In the genomic region with DNA sequence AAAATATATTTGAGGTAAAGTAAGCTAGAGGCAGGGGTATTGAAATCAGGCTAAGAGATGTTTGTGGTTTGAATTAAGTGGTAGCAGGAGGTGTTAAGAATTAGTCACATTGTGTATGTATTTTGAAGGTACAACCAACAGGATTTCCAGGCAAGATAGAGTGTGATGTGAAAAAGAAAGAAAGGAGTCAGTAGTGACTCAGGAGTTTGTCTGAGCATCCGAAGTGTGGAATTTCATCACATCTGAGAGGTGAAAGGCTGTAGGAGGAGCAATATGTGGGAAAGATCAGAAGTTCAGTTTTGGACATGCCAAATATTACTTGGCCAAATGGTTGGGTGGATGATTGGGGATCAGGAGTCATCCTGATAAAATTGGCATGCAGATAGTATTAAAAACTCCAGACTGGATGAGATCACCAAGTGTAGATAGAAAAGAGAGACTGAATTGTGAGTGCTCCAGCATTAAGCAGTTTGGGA, we compare ENCODE assay signal across 8 cellular contexts. TPM values are rescaled to one million over a fixed set of nuclear protein-coding genes. Genes with fewer than 3 reads are reported as not detected.
DNase-seq lines count a peak whose midpoint lies in the region; ATAC-seq, FAIRE-seq and TF ChIP-seq lines count a peak whose summit lies in the region.

No MANE protein-coding gene starts in this region.

- ATAC-seq in K562 (peak; percentile 69), HepG2 (peak; percentile 70), GM19455 (IDR thresholded peaks at IDR 0.05; ENCODE audit: unreplicated experiment) (no peak)

- H3K27me3 Mint-ChIP-seq in CD14-positive monocyte (ENCODE audit: low read depth in 3 of 3), result peaks cover 0 to 2% (median 0%) of the 10 kb centered on the region in 3 donors

- H3K27ac ChIP-seq in AG04450 (ENCODE audit: low read depth, low read length), result peak overlapping the region; percentile 33
- peak overlapping the region; percentile 25; the same call in 1 of the 3 replicates for H3K27ac ChIP-seq in K562 (ENCODE audit: extremely low read depth, low read depth, low read length)
- H3K27ac ChIP-seq in HepG2 (ENCODE audit: extremely low read length, insufficient read depth, low read length), result peak overlapping the region; percentile 25

- H3K36me3 ChIP-seq in K562 (ENCODE audit: control insufficient read depth, insufficient read depth, low read length), result peaks cover 20% of the 10 kb centered on the region
- H3K36me3 ChIP-seq in HepG2 (replicated peaks in 1 of 2; ENCODE audit: control insufficient read depth in 1 of 2, insufficient read depth in 2 of 2, low read length in 2 of 2), result peaks cover 0 to 3% of the 10 kb centered on the region in 2 experiments; a peak in 2 of 5 replicates

- H3K79me2 ChIP-seq in K562 (ENCODE audit: control insufficient read depth, insufficient read depth, low read length), result peaks cover 100% of the 10 kb centered on the region
- peaks cover 99% of the 10 kb centered on the region for H3K79me2 ChIP-seq in HepG2 (ENCODE audit: insufficient read depth, low read length)

- H3K9me1 ChIP-seq in K562 (ENCODE audit: control insufficient read depth, insufficient read depth, low read length), result no peaks in the 10 kb centered on the region

- no peak overlapping the region for H3K4me3 Mint-ChIP-seq in CD14-positive monocyte

- in situ Hi-C loops in K562 (cut with MboI) (no loop called here), HepG2 (cut with HindIII; ENCODE audit: extremely low pct_ligation_motif_present, low pct_unique_long_range_greater_than_20kb) (no loop called here)

- H4K20me1 ChIP-seq in K562 (replicated peaks; ENCODE audit: control insufficient read depth, insufficient read depth, low read length), result peaks cover 33% of the 10 kb centered on the region
- H4K20me1 ChIP-seq in HepG2 (ENCODE audit: insufficient read depth, low read length), result peaks cover 98% of the 10 kb centered on the region

- H3K4me3 ChIP-seq in AG04450 (ENCODE audit: low read depth, low read length), result no peak overlapping the region
- H3K4me3 ChIP-seq in K562, result no peak overlapping the region
- no peak overlapping the region for H3K4me3 ChIP-seq in HepG2 (replicated peaks in 1 of 3; ENCODE audit: insufficient read depth in 1 of 3, low read depth in 2 of 3, low read length in 3 of 3)

- TF ChIP-seq CTCF in AG04450 (IDR thresholded peaks at IDR 0.05; ENCODE audit: low read depth, low read length), result no peak
- no peak for TF ChIP-seq CTCF in K562 (IDR thresholded peaks at IDR 0.05 in 2 of 3, conservative IDR thresholded peaks at IDR 0.05 in 1 of 3; ENCODE audit: insufficient read depth in 2 of 3, low read depth in 1 of 3, low read length in 3 of 3)
- no peak for TF ChIP-seq CTCF in HepG2 (CRISPR knock-in tag; IDR thresholded peaks at IDR 0.05)
- no peak for TF ChIP-seq CTCF in CD14-positive monocyte (IDR thresholded peaks at IDR 0.05)

- no peak overlapping the region for H2AFZ ChIP-seq in K562 (ENCODE audit: low read depth, low read length)
- no peak overlapping the region for H2AFZ ChIP-seq in HepG2 (ENCODE audit: low read length)

- TF ChIP-seq RAD21 in K562 (CRISPR knock-in tag; conservative IDR thresholded peaks at IDR 0.05 in 1 of 2, IDR thresholded peaks at IDR 0.05 in 1 of 2) (no peak), HepG2 (CRISPR knock-in tag; IDR thresholded peaks at IDR 0.05) (no peak)

- H3K4me1 Mint-ChIP-seq in CD14-positive monocyte, result peaks cover 31% of the 10 kb centered on the region

- BruUV-seq in K562 (replicated peaks; lab: Mats Ljungman, UMichigan) (no TSS peak), HepG2 (replicated peaks; lab: Mats Ljungman, UMichigan) (TSS peak; percentile 28)

- no peak for TF ChIP-seq EP300 in K562 (IDR thresholded peaks at IDR 0.05; ENCODE audit: low read length)
- TF ChIP-seq EP300 in HepG2 (IDR thresholded peaks at IDR 0.05; ENCODE audit: low read depth in 2 of 2, low read length in 2 of 2), result no peak
- TF ChIP-seq EP300 in HepG2 (CRISPR knock-in tag; IDR thresholded peaks at IDR 0.05; ENCODE audit: borderline replicate concordance), result no peak

- H3K27me3 ChIP-seq in AG04450 (ENCODE audit: control insufficient read depth, insufficient read depth, low read length) (no peaks in the 10 kb centered on the region), K562 (ENCODE audit: control insufficient read depth in 2 of 2, insufficient read depth in 2 of 2, low read length in 2 of 2) (no peaks in the 10 kb centered on the region), HepG2 (ENCODE audit: control insufficient read depth in 1 of 2, insufficient read depth in 2 of 2, low read length in 2 of 2) (no peaks in the 10 kb centered on the region)

- H3K9ac ChIP-seq in K562 (ENCODE audit: insufficient read depth in 1 of 2, low read depth in 2 of 2, low read length in 2 of 2), result no peak overlapping the region; a peak in 1 of 4 replicates
- no peak overlapping the region for H3K9ac ChIP-seq in HepG2 (ENCODE audit: insufficient read depth, low read depth, low read length)

- POLR2A ChIA-PET in AG04450 (lab: Yijun Ruan, JAX), result no interaction called here
- POLR2A ChIA-PET in K562 (lab: Yijun Ruan, JAX), result no interaction called here
- POLR2A ChIA-PET in HepG2 (lab: Yijun Ruan, JAX), result no interaction called here

- intact Hi-C loops in K562 (cut with micrococcal nuclease) (no loop called here), HepG2 (cut with micrococcal nuclease; ENCODE audit: unreplicated experiment) (loop anchor here (1.0 kb wide), 1 partner anchor 9 kb away; no protein-coding TSS in a partner anchor), CD14-positive monocyte (cut with micrococcal nuclease) (no loop called here)

- CTCF ChIA-PET in AG04450 (lab: Charles Lee), result interaction anchor here (1.0 kb wide), 1 partner anchor 31 kb away, joined by 3 read pairs; no protein-coding TSS in a partner anchor
- CTCF ChIA-PET in K562 (lab: Yijun Ruan, JAX; ENCODE audit: low intra/inter-chr PET ratio), result no interaction called here
- CTCF ChIA-PET in HepG2 (lab: Yijun Ruan, JAX; ENCODE audit: low intra/inter-chr PET ratio, low total read pairs), result no interaction called here

- peaks cover 9 to 10% of the 10 kb centered on the region in 2 experiments; a peak in 3 of 5 replicates for H3K4me1 ChIP-seq in K562 (replicated peaks in 1 of 2; ENCODE audit: control insufficient read depth in 2 of 2, insufficient read depth in 2 of 2, low read length in 2 of 2)
- peaks cover 78% of the 10 kb centered on the region for H3K4me1 ChIP-seq in HepG2 (ENCODE audit: insufficient read depth, low read length)

- no peak overlapping the region for H3K4me2 ChIP-seq in K562 (ENCODE audit: insufficient read depth, low read length)
- no peak overlapping the region for H3K4me2 ChIP-seq in HepG2 (ENCODE audit: low read depth, low read length)

- H3K9me3 ChIP-seq in AG04450 (ENCODE audit: control insufficient read depth, insufficient read depth, low read length), result no peaks in the 10 kb centered on the region
- 0 out of 2 replicates have a peak, but pooled peaks cover 3% of the 10 kb centered on the region for H3K9me3 ChIP-seq in K562 (replicated peaks; ENCODE audit: control insufficient read depth, insufficient read depth, low read depth, low read length)
- no peaks in the 10 kb centered on the region for H3K9me3 ChIP-seq in HepG2 (ENCODE audit: low read length)

- DNase-seq in AG04450 (ENCODE audit: low read depth, low spot score) (peak; percentile 41), HS-27A (ENCODE audit: low read depth) (peak; percentile 83), K562 (ENCODE audit: extremely low read depth in 1 of 4, low spot score in 3 of 4) (peak in 1 of 4 experiments; percentile 9), HepG2 (ENCODE audit: low spot score) (peak; percentile 53), islet precursor cell (no peak), NCI-H1105 (lab: John Stamatoyannopoulos, UW) (no peak), CD14-positive monocyte (ENCODE audit: low spot score) (no peak)

- 30% methylated on average over 1 of the region's 1 CpG for WGBS in K562 (ENCODE audit: insufficient coverage, low coverage, missing lambda C conversion rate)
- WGBS in HepG2 (ENCODE audit: low lambda C conversion rate), result 29% methylated on average over 1 of the region's 1 CpG

- TF ChIP-seq POLR2A in K562 (conservative IDR thresholded peaks at IDR 0.05), result no peak
- no peak for TF ChIP-seq POLR2A in HepG2 (IDR thresholded peaks at IDR 0.05; ENCODE audit: insufficient read depth in 1 of 2, low read depth in 2 of 2, low read length in 2 of 2)

- H3K9me3 Mint-ChIP-seq in CD14-positive monocyte, result peaks cover 0 to 1% (median 0%) of the 10 kb centered on the region in 7 donors

- FAIRE-seq in K562 (lab: Jason Lieb, UNC), result peak; percentile 15
- peak; percentile 82 for FAIRE-seq in HepG2 (lab: Jason Lieb, UNC)

- H3K27ac Mint-ChIP-seq in CD14-positive monocyte, result peak overlapping the region in 1 of 7 donors; percentile 27

- H3K36me3 Mint-ChIP-seq in CD14-positive monocyte, result peaks cover 4 to 19% of the 10 kb centered on the region in 2 donors

RNA-seq across cellular contexts. Expression of gene EBLN2, which starts 32.1 kb away (rescaled TPM):
- polyA plus RNA-seq in AG04450 (2011; rRNA removed) (2.1 and 3.2 TPM in 2 replicates), K562 (2011; rRNA removed) (2.4 and 2.5 TPM in 2 replicates), K562 (2014; fragmentation: Illumina TruSeq; extraction: Trizol) (1.6 and 1.8 TPM in 2 replicates), K562 (2014; fragmentation: Nextera tagmentation; extraction: Ambion mirVana) (1 to 10 TPM in 1 of 2 experiments, under 1 TPM in 1; 0.39 to 1.4 TPM), K562 (2014; rRNA removed) (1.6 and 1.8 TPM in 2 replicates), HepG2 (2011; rRNA removed) (2.6 and 3.3 TPM in 2 replicates), CD14-positive monocyte (under 1 TPM; 0.27 to 0.40 TPM)
- 8.3 and 9.3 TPM in 2 replicates for polyA minus RNA-seq in AG04450 (2011; rRNA and poly(A)+ RNA removed)
- total RNA-seq in K562 (2011; cell fraction: chromatin; rRNA removed; ENCODE audit: low replicate concordance), result 17.9 and 40.1 TPM in 2 replicates
- 7.8 and 12.0 TPM in 2 replicates for total RNA-seq in K562 (2011; cell fraction: nucleolus; rRNA removed)
- total RNA-seq in K562 (2011; cell fraction: nucleoplasm; rRNA removed), result 19.9 and 38.8 TPM in 2 replicates
- total RNA-seq in K562 (2014; rRNA removed) (2.4 and 2.5 TPM in 2 replicates), K562 (2014; rRNA removed; fragmentation: Illumina TruSeq; extraction: Trizol) (4.6 and 5.2 TPM in 2 replicates), K562 (2015; rRNA removed; fragmentation: Illumina TruSeq; extraction: Trizol) (3.8 TPM in 2 replicates), K562 (2021) (2.2 and 3.0 TPM in 2 replicates), HepG2 (2016; rRNA removed; fragmentation: Illumina TruSeq; extraction: Trizol) (1.3 and 8.3 TPM in 2 replicates)
- 0.25 and 0.49 TPM in 2 replicates for polyA plus RNA-seq in K562 (2011; cell fraction: cytosol; rRNA removed)
- 5.9 and 6.9 TPM in 2 replicates for polyA plus RNA-seq in K562 (2011; cell fraction: nucleus; rRNA removed)
- 0.78 and 1.1 TPM in 2 replicates for polyA plus RNA-seq in K562 (2012)
- polyA minus RNA-seq in K562 (2011; rRNA and poly(A)+ RNA removed), result 14.6 and 18.2 TPM in 2 replicates
- 3.1 TPM in 2 replicates for polyA minus RNA-seq in K562 (2011; cell fraction: cytosol; rRNA and poly(A)+ RNA removed)
- polyA minus RNA-seq in K562 (2011; cell fraction: nucleus; rRNA and poly(A)+ RNA removed), result 7.3 and 16.2 TPM in 2 replicates
- total RNA-seq in HepG2 (2016; cell fraction: cytosol; rRNA removed; fragmentation: Illumina TruSeq; extraction: Trizol; ENCODE audit: low read depth), result 3.8 and 3.9 TPM in 2 replicates
- 0.92 and 8.0 TPM in 2 replicates for total RNA-seq in HepG2 (2016; cell fraction: insoluble cytoplasmic fraction; rRNA removed; fragmentation: Illumina TruSeq; extraction: Trizol)
- 6.1 and 8.1 TPM in 2 replicates for total RNA-seq in HepG2 (2016; cell fraction: membrane; rRNA removed; fragmentation: Illumina TruSeq; extraction: Trizol)
- total RNA-seq in HepG2 (2016; cell fraction: nucleus; rRNA removed; fragmentation: Illumina TruSeq; extraction: Trizol), result 22.4 and 25.8 TPM in 2 replicates
- 0.21 and 0.36 TPM in 2 replicates for polyA plus RNA-seq in HepG2 (2011; cell fraction: cytosol; rRNA removed)
- polyA plus RNA-seq in HepG2 (2011; cell fraction: nucleus; rRNA removed), result 8.2 and 8.5 TPM in 2 replicates
- polyA plus RNA-seq in HepG2 (2012), result 1.7 and 1.9 TPM in 2 replicates
- not detected in 2 replicates for polyA plus RNA-seq in HepG2 (2016; cell fraction: cytosol; fragmentation: Illumina TruSeq; extraction: Trizol; ENCODE audit: low read depth)
- polyA plus RNA-seq in HepG2 (2016; cell fraction: insoluble cytoplasmic fraction; fragmentation: Illumina TruSeq; extraction: Trizol; ENCODE audit: low read depth), result 0.22 and 0.33 TPM in 2 replicates
- not detected in 2 replicates for polyA plus RNA-seq in HepG2 (2016; cell fraction: membrane; fragmentation: Illumina TruSeq; extraction: Trizol; ENCODE audit: low read depth)
- polyA plus RNA-seq in HepG2 (2016; cell fraction: nucleus; fragmentation: Illumina TruSeq; extraction: Trizol; ENCODE audit: insufficient read depth, low read depth), result 22.5 and 23.0 TPM in 2 replicates
- 6.9 and 7.2 TPM in 2 replicates for polyA minus RNA-seq in HepG2 (2011; rRNA and poly(A)+ RNA removed; ENCODE audit: low replicate concordance)
- polyA minus RNA-seq in HepG2 (2011; cell fraction: cytosol; rRNA and poly(A)+ RNA removed), result 0.99 and 1.4 TPM in 2 replicates
- polyA minus RNA-seq in HepG2 (2011; cell fraction: nucleus; rRNA and poly(A)+ RNA removed), result 46.7 and 49.7 TPM in 2 replicates

RNA-seq across cellular contexts. Expression of gene PPP4R2, which starts 32.7 kb away (rescaled TPM):
- 35.1 and 48.7 TPM in 2 replicates for polyA plus RNA-seq in AG04450 (2011; rRNA removed)
- 12.0 and 32.3 TPM in 2 replicates for polyA minus RNA-seq in AG04450 (2011; rRNA and poly(A)+ RNA removed)
- total RNA-seq in K562 (2011; cell fraction: chromatin; rRNA removed; ENCODE audit: low replicate concordance), result 13.1 and 47.8 TPM in 2 replicates
- total RNA-seq in K562 (2011; cell fraction: nucleolus; rRNA removed), result 9.3 TPM in 2 replicates
- 21.8 and 28.9 TPM in 2 replicates for total RNA-seq in K562 (2011; cell fraction: nucleoplasm; rRNA removed)
- total RNA-seq in K562 (2014; rRNA removed), result 26.9 and 31.6 TPM in 2 replicates
- 46.7 and 57.5 TPM in 2 replicates for total RNA-seq in K562 (2014; rRNA removed; fragmentation: Illumina TruSeq; extraction: Trizol)
- total RNA-seq in K562 (2015; rRNA removed; fragmentation: Illumina TruSeq; extraction: Trizol), result 34.9 and 38.7 TPM in 2 replicates
- total RNA-seq in K562 (2021), result 43.1 and 49.6 TPM in 2 replicates
- polyA plus RNA-seq in K562 (2011; rRNA removed), result 17.0 and 32.1 TPM in 2 replicates
- 2.3 and 5.1 TPM in 2 replicates for polyA plus RNA-seq in K562 (2011; cell fraction: cytosol; rRNA removed)
- polyA plus RNA-seq in K562 (2011; cell fraction: nucleus; rRNA removed), result 5.0 and 8.1 TPM in 2 replicates
- polyA plus RNA-seq in K562 (2012), result 15.2 and 21.6 TPM in 2 replicates
- polyA plus RNA-seq in K562 (2014; fragmentation: Illumina TruSeq; extraction: Trizol), result 23.2 and 27.4 TPM in 2 replicates
- 10 to 100 TPM; 11.0 to 13.8 TPM for polyA plus RNA-seq in K562 (2014; fragmentation: Nextera tagmentation; extraction: Ambion mirVana)
- 19.4 and 20.0 TPM in 2 replicates for polyA plus RNA-seq in K562 (2014; rRNA removed)
- polyA minus RNA-seq in K562 (2011; rRNA and poly(A)+ RNA removed), result 39.1 and 41.1 TPM in 2 replicates
- 13.3 and 13.9 TPM in 2 replicates for polyA minus RNA-seq in K562 (2011; cell fraction: cytosol; rRNA and poly(A)+ RNA removed)
- polyA minus RNA-seq in K562 (2011; cell fraction: nucleus; rRNA and poly(A)+ RNA removed), result 7.9 and 18.3 TPM in 2 replicates
- 161 and 236 TPM in 2 replicates for total RNA-seq in HepG2 (2016; rRNA removed; fragmentation: Illumina TruSeq; extraction: Trizol)
- 18.1 and 21.7 TPM in 2 replicates for total RNA-seq in HepG2 (2016; cell fraction: cytosol; rRNA removed; fragmentation: Illumina TruSeq; extraction: Trizol; ENCODE audit: low read depth)
- total RNA-seq in HepG2 (2016; cell fraction: insoluble cytoplasmic fraction; rRNA removed; fragmentation: Illumina TruSeq; extraction: Trizol), result 150 and 234 TPM in 2 replicates
- 72.3 and 89.6 TPM in 2 replicates for total RNA-seq in HepG2 (2016; cell fraction: membrane; rRNA removed; fragmentation: Illumina TruSeq; extraction: Trizol)
- total RNA-seq in HepG2 (2016; cell fraction: nucleus; rRNA removed; fragmentation: Illumina TruSeq; extraction: Trizol), result 79.4 and 87.0 TPM in 2 replicates
- 15.7 and 22.3 TPM in 2 replicates for polyA plus RNA-seq in HepG2 (2011; rRNA removed)
- 6.1 and 10.5 TPM in 2 replicates for polyA plus RNA-seq in HepG2 (2011; cell fraction: cytosol; rRNA removed)
- 8.1 and 12.7 TPM in 2 replicates for polyA plus RNA-seq in HepG2 (2011; cell fraction: nucleus; rRNA removed)
- 28.4 and 56.3 TPM in 2 replicates for polyA plus RNA-seq in HepG2 (2012)
- polyA plus RNA-seq in HepG2 (2016; cell fraction: cytosol; fragmentation: Illumina TruSeq; extraction: Trizol; ENCODE audit: low read depth), result 6.1 and 6.8 TPM in 2 replicates
- polyA plus RNA-seq in HepG2 (2016; cell fraction: insoluble cytoplasmic fraction; fragmentation: Illumina TruSeq; extraction: Trizol; ENCODE audit: low read depth), result 118 and 119 TPM in 2 replicates
- 23.0 and 29.4 TPM in 2 replicates for polyA plus RNA-seq in HepG2 (2016; cell fraction: membrane; fragmentation: Illumina TruSeq; extraction: Trizol; ENCODE audit: low read depth)
- 77.6 and 79.2 TPM in 2 replicates for polyA plus RNA-seq in HepG2 (2016; cell fraction: nucleus; fragmentation: Illumina TruSeq; extraction: Trizol; ENCODE audit: insufficient read depth, low read depth)
- polyA minus RNA-seq in HepG2 (2011; rRNA and poly(A)+ RNA removed; ENCODE audit: low replicate concordance), result 2.8 and 5.1 TPM in 2 replicates
- 32.5 and 44.9 TPM in 2 replicates for polyA minus RNA-seq in HepG2 (2011; cell fraction: cytosol; rRNA and poly(A)+ RNA removed)
- 52.5 and 52.7 TPM in 2 replicates for polyA minus RNA-seq in HepG2 (2011; cell fraction: nucleus; rRNA and poly(A)+ RNA removed)
- polyA plus RNA-seq in CD14-positive monocyte, result 10 to 100 TPM; 18.7 to 25.4 TPM

Comparison
In these comparisons a context has a peak if more than half of its experiments do, and no peak if none do; other contexts are left out.
1. DNase-seq: peak in AG04450 (single experiment), HS-27A (single experiment) and HepG2 (single experiment); none in islet precursor cell (single experiment), NCI-H1105 (single experiment) and CD14-positive monocyte (single experiment).
2. Peak in every context shown above with its lines, with median percentiles within 50 percentile points of each other: H3K27ac ChIP-seq.